8 cellular contexts compared by ENCODE assay signal in genomic region chr15:85542895-85543331, GRCh38.
A peak's percentile ranks its signal among the peaks of the same experiment; 100 is the strongest.
DNase-seq lines count a peak whose midpoint lies in the region; ATAC-seq and TF ChIP-seq lines count a peak whose summit lies in the region.

No MANE protein-coding gene starts in this region.

- CTCF ChIA-PET in CD4-positive, alpha-beta T cell (lab: Charles Lee), result interaction anchor here (1.2 to 1.5 kb wide), 4 partner anchors 15 to 45 kb away, joined by 3 to 6 read pairs (median 3); no protein-coding TSS in a partner anchor

- no peak for TF ChIP-seq CTCF in CD4-positive, alpha-beta T cell (IDR thresholded peaks at IDR 0.05)
- no peak for TF ChIP-seq CTCF in mesothelial cell of epicardium (IDR thresholded peaks at IDR 0.05; ENCODE audit: unreplicated experiment)

- H3K27me3 ChIP-seq in CD4-positive, alpha-beta T cell (ENCODE audit: control insufficient read depth, insufficient read depth, low read length), result no peaks in the 10 kb centered on the region

- H3K4me3 Mint-ChIP-seq in CD4-positive, alpha-beta T cell, result no peak overlapping the region
- no peak overlapping the region for H3K4me3 Mint-ChIP-seq in mesothelial cell of epicardium

- no peak overlapping the region for H3K27ac ChIP-seq in CD4-positive, alpha-beta T cell (ENCODE audit: low read depth, low read length)

- no peaks in the 10 kb centered on the region for H3K27me3 Mint-ChIP-seq in CD4-positive, alpha-beta T cell
- H3K27me3 Mint-ChIP-seq in mesothelial cell of epicardium (ENCODE audit: low read depth), result no peaks in the 10 kb centered on the region

- POLR2A ChIA-PET in CD4-positive, alpha-beta T cell (lab: Charles Lee), result interaction anchor here (0.8 to 1.9 kb wide), 7 partner anchors 9 to 163 kb away, joined by 3 to 10 read pairs (median 4); partner anchors contain the start of gene AKAP13

- H3K27ac Mint-ChIP-seq in CD4-positive, alpha-beta T cell, result peak overlapping the region; percentile 77
- no peak overlapping the region for H3K27ac Mint-ChIP-seq in mesothelial cell of epicardium

- DNase-seq in CD4-positive, alpha-beta T cell, result no peak
- DNase-seq in NCI-H774 (lab: John Stamatoyannopoulos, UW) (peak; percentile 85), left colon (no peak), activated gamma-delta T cell treated with Interleukin-2 at 50 U/mL for 16 hours (no peak), mesothelial cell of epicardium (ENCODE audit: low spot score in 2 of 2, unreplicated experiment in 2 of 2) (no peak)

- H3K4me1 Mint-ChIP-seq in CD4-positive, alpha-beta T cell (ENCODE audit: low read depth), result peaks cover 82% of the 10 kb centered on the region
- H3K4me1 Mint-ChIP-seq in mesothelial cell of epicardium, result peaks cover 12% of the 10 kb centered on the region

- peaks cover 46% of the 10 kb centered on the region for H3K36me3 Mint-ChIP-seq in CD4-positive, alpha-beta T cell (ENCODE audit: low read depth)
- H3K36me3 Mint-ChIP-seq in mesothelial cell of epicardium, result peaks cover 16% of the 10 kb centered on the region

- intact Hi-C loops in CD4-positive, alpha-beta T cell (cut with DNase I, micrococcal nuclease), result loop anchor here (2.0 to 5.0 kb wide), 4 partner anchors 40 to 164 kb away; no protein-coding TSS in a partner anchor
- intact Hi-C loops in left colon (cut with DNase I, micrococcal nuclease), result no loop called here

- H3K9me3 Mint-ChIP-seq in CD4-positive, alpha-beta T cell, result no peaks in the 10 kb centered on the region
- H3K9me3 Mint-ChIP-seq in mesothelial cell of epicardium, result no peaks in the 10 kb centered on the region

- ATAC-seq in CD4-positive, alpha-beta T cell (ENCODE audit: poor library complexity), result no peak
- ATAC-seq in GM18868 (IDR thresholded peaks at IDR 0.05; ENCODE audit: unreplicated experiment) (peak; percentile 54), left colon (peak; percentile 68), GM21529 (IDR thresholded peaks at IDR 0.05; ENCODE audit: unreplicated experiment) (no peak), HG03108 (IDR thresholded peaks at IDR 0.05; ENCODE audit: unreplicated experiment) (no peak)

- H3K9me3 ChIP-seq in CD4-positive, alpha-beta T cell (ENCODE audit: control insufficient read depth, low read length), result no peaks in the 10 kb centered on the region

Comparison
In these comparisons a context has a peak if more than half of its experiments do, and no peak if none do; other contexts are left out.
1. ATAC-seq: peak in GM18868 (single experiment) and left colon (single experiment); none in CD4-positive, alpha-beta T cell (single experiment), GM21529 (single experiment) and HG03108 (single experiment).
2. intact Hi-C loops: an anchor here in CD4-positive, alpha-beta T cell (2.0 to 5.0 kb wide); none called in left colon.